ENCODE assay signal across 9 cellular contexts in the genomic region with DNA sequence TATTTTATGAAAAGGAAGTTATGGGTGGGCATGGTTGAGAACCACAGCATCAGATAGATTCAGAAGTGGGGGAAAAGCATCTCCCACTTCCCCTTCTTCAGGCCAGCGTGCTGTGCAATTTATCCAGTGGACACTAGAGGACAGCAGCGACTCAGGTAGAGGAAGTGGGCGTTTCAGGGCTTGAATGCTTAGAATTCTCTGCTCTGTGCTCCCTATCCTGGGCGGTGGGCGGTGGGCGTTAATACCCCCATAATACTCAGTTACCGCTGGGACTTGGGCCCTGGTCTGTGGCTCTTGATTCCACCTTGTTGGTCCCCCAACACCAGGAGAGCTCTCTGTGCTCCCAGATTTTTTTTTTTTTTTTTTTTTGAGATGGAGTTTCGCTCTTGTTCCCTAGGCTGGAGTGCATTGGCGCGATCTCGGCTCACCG. TPM values are rescaled to one million over a fixed set of nuclear protein-coding genes. Genes with fewer than 3 reads are reported as not detected.
A peak's percentile ranks its signal among the peaks of the same experiment; 100 is the strongest.
DNase-seq lines count a peak whose midpoint lies in the region; ATAC-seq and TF ChIP-seq lines count a peak whose summit lies in the region.
"Had no signal": no experiment of that assay in that cellular context is flagged by ENCODE, and none has a peak within 500 bp of the region (broad histone marks: within the 10 kb centered on the region; RNA-seq: fewer than 3 reads in every experiment).

No MANE protein-coding gene starts in this region.

- no peak overlapping the region for H3K27ac Mint-ChIP-seq in activated naive CD4-positive, alpha-beta T cell treated with anti-CD3 and anti-CD28 coated beads for 36 hours

- no peaks in the 10 kb centered on the region for H3K36me3 Mint-ChIP-seq in activated naive CD4-positive, alpha-beta T cell treated with anti-CD3 and anti-CD28 coated beads for 36 hours (ENCODE audit: low read depth)

- no peak overlapping the region for H3K4me3 ChIP-seq in right atrium auricular region
- H3K4me3 ChIP-seq in spleen = peak overlapping the region in 2 of 8 donors; percentile 16 to 45

- no peaks in the 10 kb centered on the region for H3K9me3 Mint-ChIP-seq in activated naive CD4-positive, alpha-beta T cell treated with anti-CD3 and anti-CD28 coated beads for 36 hours

- ATAC-seq in HG02970 (IDR thresholded peaks at IDR 0.05; ENCODE audit: low FRiP score, unreplicated experiment) = no peak
- no peak for ATAC-seq in HG03520 (IDR thresholded peaks at IDR 0.05; ENCODE audit: unreplicated experiment)

- H3K4me1 Mint-ChIP-seq in activated naive CD4-positive, alpha-beta T cell treated with anti-CD3 and anti-CD28 coated beads for 36 hours (ENCODE audit: low read depth) = no peaks in the 10 kb centered on the region

- no peaks in the 10 kb centered on the region for H3K27me3 Mint-ChIP-seq in activated naive CD4-positive, alpha-beta T cell treated with anti-CD3 and anti-CD28 coated beads for 36 hours (ENCODE audit: low read depth)

- 20 to 31% (median 27%) methylated on average over 12 of the region's 12 CpGs for WGBS in spleen, 5 donors

- peak; percentile 67 to 79 for TF ChIP-seq CTCF in right atrium auricular region (IDR thresholded peaks at IDR 0.05)
- TF ChIP-seq CTCF in spleen (IDR thresholded peaks at IDR 0.05 in 8 of 11, conservative IDR thresholded peaks at IDR 0.05 in 3 of 11) = peak; percentile 38 to 80 (median 71)

- DNase-seq in DMS153 (lab: John Stamatoyannopoulos, UW) (peak; percentile 32), KG1 (lab: John Stamatoyannopoulos, UW) (peak; percentile 38), RPMI7951 (ENCODE audit: low read depth) (peak; percentile 48), right atrium auricular region (ENCODE audit: low spot score) (no peak), spleen (no peak)
- peak; percentile 72 for DNase-seq in activated naive CD4-positive, alpha-beta T cell treated with anti-CD3 and anti-CD28 coated beads for 36 hours

- no peaks in the 10 kb centered on the region for H3K27me3 ChIP-seq in right atrium auricular region
- no peaks in the 10 kb centered on the region for H3K27me3 ChIP-seq in spleen (replicated peaks in 1 of 7)

- H3K9me3 ChIP-seq in right atrium auricular region (no peaks in the 10 kb centered on the region), spleen (no peaks in the 10 kb centered on the region)

- no peak overlapping the region for H3K27ac ChIP-seq in right atrium auricular region
- no peak overlapping the region for H3K27ac ChIP-seq in spleen

- H3K4me3 Mint-ChIP-seq in activated naive CD4-positive, alpha-beta T cell treated with anti-CD3 and anti-CD28 coated beads for 36 hours = no peak overlapping the region

- no peaks in the 10 kb centered on the region for H3K4me1 ChIP-seq in right atrium auricular region
- peaks cover 0 to 9% (median 5%) of the 10 kb centered on the region in 6 donors for H3K4me1 ChIP-seq in spleen

- TF ChIP-seq POLR2A in spleen (IDR thresholded peaks at IDR 0.05) = no peak

- H3K36me3 ChIP-seq in right atrium auricular region (no peaks in the 10 kb centered on the region), spleen (no peaks in the 10 kb centered on the region)

- intact Hi-C loops in activated naive CD4-positive, alpha-beta T cell treated with anti-CD3 and anti-CD28 coated beads for 36 hours (cut with micrococcal nuclease) = no loop called here
- intact Hi-C loops in spleen (cut with DNase I; ENCODE audit: low total_unique reads) = no loop called here

- CTCF ChIA-PET in activated naive CD4-positive, alpha-beta T cell treated with anti-CD3 and anti-CD28 coated beads for 36 hours (lab: Charles Lee) = interaction anchor here (0.6 to 1.9 kb wide), 8 partner anchors 8 to 536 kb away, joined by 3 to 9 read pairs (median 4); a partner anchor contains a TSS

RNA-seq across cellular contexts. Expression of a gene that starts 3.7 kb away (rescaled TPM):
- total RNA-seq in RPMI7951 (2014; rRNA removed; shearing (Covaris generic)) = not detected in 2 replicates
- not detected for total RNA-seq in activated naive CD4-positive, alpha-beta T cell treated with anti-CD3 and anti-CD28 coated beads for 36 hours
- total RNA-seq in right atrium auricular region (not detected), spleen (not detected)
- polyA plus RNA-seq in spleen = not detected
- total RNA-seq: T-helper 1 cell treated with Interleukin-12 subunit alpha and Interleukin-12 subunit beta and Interleukin-4 antibody, amounts not matched to agents 30 ng/mL and 1 ng/mL, for 36 hours had no signal

RNA-seq across cellular contexts. Expression of a gene that starts 16.6 kb away (rescaled TPM):
- total RNA-seq in RPMI7951 (2014; rRNA removed; shearing (Covaris generic)) = 0.96 and 2.4 TPM in 2 replicates
- 10 to 100 TPM; 18.6 to 21.6 TPM for total RNA-seq in activated naive CD4-positive, alpha-beta T cell treated with anti-CD3 and anti-CD28 coated beads for 36 hours
- total RNA-seq in right atrium auricular region (not detected), spleen (under 1 TPM in 2 of 7 donors, not detected in 5; 0.52 to 0.82 TPM)
- polyA plus RNA-seq in spleen = 1 to 10 TPM in 1 of 3 donors, under 1 TPM in 2; 0.48 to 2.3 (median 0.52) TPM

RNA-seq across cellular contexts. Expression of a gene that starts 34.1 kb away (rescaled TPM):
- not detected in 2 replicates for total RNA-seq in RPMI7951 (2014; rRNA removed; shearing (Covaris generic))
- not detected for total RNA-seq in activated naive CD4-positive, alpha-beta T cell treated with anti-CD3 and anti-CD28 coated beads for 36 hours
- not detected for total RNA-seq in right atrium auricular region
- 1 to 10 TPM in 6 of 7 donors, under 1 TPM in 1; 0.32 to 8.4 (median 1.9) TPM for total RNA-seq in spleen
- polyA plus RNA-seq in spleen = 1 to 10 TPM in 1 of 3 donors, under 1 TPM in 2; 0.27 to 1.7 (median 0.37) TPM
- total RNA-seq: T-helper 1 cell treated with Interleukin-12 subunit alpha and Interleukin-12 subunit beta and Interleukin-4 antibody, amounts not matched to agents 30 ng/mL and 1 ng/mL, for 36 hours had no signal

RNA-seq across cellular contexts. Expression of a gene that starts 39.4 kb away (rescaled TPM):
- total RNA-seq in RPMI7951 (2014; rRNA removed; shearing (Covaris generic)) = not detected in 2 replicates
- total RNA-seq in activated naive CD4-positive, alpha-beta T cell treated with anti-CD3 and anti-CD28 coated beads for 36 hours = not detected
- total RNA-seq in right atrium auricular region (10 to 100 TPM in 1 of 2 donors, 1 to 10 TPM in 1; 4.1 to 13.0 TPM), spleen (1,000 to 10,000 TPM in 1 of 7 donors, 100 to 1,000 TPM in 6; 279 to 1,219 (median 345) TPM)
- 100 to 1,000 TPM in 2 of 3 donors, 10 to 100 TPM in 1; 72.3 to 262 (median 220) TPM for polyA plus RNA-seq in spleen
- total RNA-seq: T-helper 1 cell treated with Interleukin-12 subunit alpha and Interleukin-12 subunit beta and Interleukin-4 antibody, amounts not matched to agents 30 ng/mL and 1 ng/mL, for 36 hours had no signal

RNA-seq across cellular contexts. Expression of a gene that starts 54.2 kb away (rescaled TPM):
- not detected in 2 replicates for total RNA-seq in RPMI7951 (2014; rRNA removed; shearing (Covaris generic))
- total RNA-seq in activated naive CD4-positive, alpha-beta T cell treated with anti-CD3 and anti-CD28 coated beads for 36 hours = not detected
- total RNA-seq in right atrium auricular region = not detected
- not detected for total RNA-seq in spleen
- under 1 TPM; 0.15 to 0.20 (median 0.19) TPM for polyA plus RNA-seq in spleen
- total RNA-seq: T-helper 1 cell treated with Interleukin-12 subunit alpha and Interleukin-12 subunit beta and Interleukin-4 antibody, amounts not matched to agents 30 ng/mL and 1 ng/mL, for 36 hours had no signal

Comparison
In these comparisons a context has a peak if more than half of its experiments do, and no peak if none do; other contexts are left out.
1. DNase-seq: peak in DMS153 (single experiment), KG1 (single experiment), RPMI7951 (single experiment) and activated naive CD4-positive, alpha-beta T cell treated with anti-CD3 and anti-CD28 coated beads for 36 hours (single experiment); none in right atrium auricular region (single experiment) and spleen (single experiment).